ENCODE assay signal across 22 cellular contexts in genomic region chr17:39125143-39125875, GRCh38. TPM values are rescaled to one million over a fixed set of nuclear protein-coding genes. Genes with fewer than 3 reads are reported as not detected.
"Had no signal": no experiment of that assay in that cellular context is flagged by ENCODE, and none has a peak within 500 bp of the region (broad histone marks: within the 10 kb centered on the region; RNA-seq: fewer than 3 reads in every experiment).

No MANE protein-coding gene starts in this region.

- H3K27ac ChIP-seq: RWPE1 had no signal

- H3K36me3 ChIP-seq: MG63 had no signal

- H3K9me3 ChIP-seq: MG63 had no signal

- H3K27me3 ChIP-seq: MG63 had no signal

- ATAC-seq: Panc1, PC-3, SK-N-SH treated with all-trans-retinoic acid at 6 μM for 48 hours had no signal

- DNase-seq: Karpas-422, KG1, MG63, NCI-H1092, NCI-H1105 treated with DMSO at 0.1 percent for 48 hours, NCI-H1417 treated with DMSO at 0.1 percent for 48 hours, NCI-H146, NCI-H1694 treated with DMSO at 0.1 percent for 48 hours, NCI-H1930, NCI-H2081, NCI-H2107, NCI-H2227 treated with DMSO at 0.1 percent for 48 hours, NCI-H510A, NCI-H524 treated with DMSO at 0.1 percent for 48 hours, NCI-H69, NCI-H774, PC-3, SHP77 had no signal

- H3K4me3 ChIP-seq: MG63 had no signal

RNA-seq across cellular contexts. Expression of gene PLXDC1, which starts 26.1 kb away (rescaled TPM):
- total RNA-seq: PC-3 had no signal

RNA-seq across cellular contexts. Expression of gene ARL5C, which starts 40.7 kb away (rescaled TPM):
- total RNA-seq: HT1080, PC-3 had no signal
